Comparison of ENCODE assay signal across 1 cellular context in the genomic region with DNA sequence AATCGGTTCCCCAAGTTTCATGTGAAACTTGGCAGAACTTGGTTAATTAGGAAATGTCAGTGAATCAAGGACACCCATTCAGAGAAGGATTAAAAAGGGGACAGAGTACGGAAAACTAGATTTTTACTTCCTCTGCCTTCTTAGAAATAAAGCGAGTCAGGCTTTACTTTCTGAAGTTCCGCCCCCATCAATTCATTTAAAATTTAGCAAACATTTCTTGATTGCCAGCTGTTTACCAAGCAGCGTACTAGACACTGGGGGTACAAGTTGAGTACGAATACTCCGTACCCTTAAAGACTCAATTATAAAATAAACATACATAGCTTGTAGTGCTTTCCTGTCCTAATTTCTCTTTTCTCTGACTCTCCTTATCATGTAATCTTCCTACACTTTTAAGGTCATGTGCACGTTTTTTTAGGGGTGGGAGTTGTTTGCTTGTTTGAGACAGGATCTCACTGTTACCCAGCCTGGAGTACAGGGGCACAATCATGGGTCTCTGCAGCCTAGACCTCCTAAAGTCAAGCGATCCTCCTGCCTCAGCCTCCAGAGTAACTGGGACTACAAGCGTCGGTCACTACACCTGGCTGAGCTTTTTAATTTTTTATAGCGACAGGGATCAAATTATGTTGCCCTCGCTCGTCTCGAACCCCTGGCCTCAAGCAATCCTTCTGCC.
TF ChIP-seq lines count a peak whose summit lies in the region.

No MANE protein-coding gene starts in this region.

TF ChIP-seq in HCT116, 20 proteins besides CTCF, POLR2A, EP300 and RAD21 (continued from another document):
- TF ChIP-seq, protein P1, sequence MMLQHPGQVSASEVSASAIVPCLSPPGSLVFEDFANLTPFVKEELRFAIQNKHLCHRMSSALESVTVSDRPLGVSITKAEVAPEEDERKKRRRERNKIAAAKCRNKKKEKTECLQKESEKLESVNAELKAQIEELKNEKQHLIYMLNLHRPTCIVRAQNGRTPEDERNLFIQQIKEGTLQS (IDR thresholded peaks at IDR 0.05), result no peak
- TF ChIP-seq, protein P2, sequence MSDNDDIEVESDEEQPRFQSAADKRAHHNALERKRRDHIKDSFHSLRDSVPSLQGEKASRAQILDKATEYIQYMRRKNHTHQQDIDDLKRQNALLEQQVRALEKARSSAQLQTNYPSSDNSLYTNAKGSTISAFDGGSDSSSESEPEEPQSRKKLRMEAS (IDR thresholded peaks at IDR 0.05), result no peak
